ENCODE assay signal across 7 cellular contexts in the genomic region with DNA sequence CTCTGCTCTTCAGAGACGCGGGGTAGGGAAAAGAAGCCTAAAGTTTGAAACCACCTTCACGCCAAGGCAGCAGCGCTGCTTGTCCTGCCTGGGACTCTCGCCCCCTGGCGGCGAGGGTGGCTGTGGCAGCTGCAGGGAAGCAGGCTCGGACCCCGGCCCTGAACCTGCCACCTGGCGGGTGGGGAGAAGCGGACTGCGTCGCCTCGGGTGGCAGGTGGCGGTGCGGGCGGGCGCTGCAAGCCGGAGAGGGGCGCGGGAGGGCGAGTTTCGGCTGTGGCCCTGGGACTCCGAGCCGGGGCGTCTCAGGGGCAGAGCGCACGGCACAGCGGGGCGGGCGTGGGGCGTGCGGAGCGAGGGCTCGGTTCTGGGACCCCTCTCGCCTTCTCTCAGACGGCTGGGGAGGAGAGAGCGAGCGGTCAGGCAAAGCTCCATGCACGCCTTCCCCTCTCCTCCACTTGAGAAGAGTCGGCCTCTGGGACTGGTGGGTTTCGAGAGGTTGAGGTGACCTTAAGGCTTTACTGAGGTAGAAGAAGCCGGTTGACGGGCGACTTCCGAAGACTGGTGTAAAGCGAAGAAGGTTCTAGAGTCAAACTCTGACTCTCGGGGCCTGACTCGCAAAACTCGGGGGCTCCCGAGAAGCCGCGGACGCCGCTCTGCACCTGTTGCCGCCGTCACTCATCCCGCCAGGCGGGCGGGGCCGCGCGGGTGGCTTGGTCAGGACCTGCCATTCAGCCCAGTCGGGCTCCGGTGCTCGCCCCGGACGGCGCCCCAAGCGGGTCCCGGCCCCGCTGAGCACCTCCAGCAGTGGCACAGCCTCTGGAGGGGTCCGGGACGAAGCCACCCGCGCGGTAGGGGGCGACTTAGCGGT. TPM values are rescaled to one million over a fixed set of nuclear protein-coding genes. Genes with fewer than 3 reads are reported as not detected.
DNase-seq lines count a peak whose midpoint lies in the region; ATAC-seq, FAIRE-seq and TF ChIP-seq lines count a peak whose summit lies in the region.

No MANE protein-coding gene starts in this region.

- intact Hi-C loops in Right ventricle myocardium superior (cut with DNase I) = no loop called here

- TF ChIP-seq CTCF in retinal pigment epithelial cell (conservative IDR thresholded peaks at IDR 0.05; ENCODE audit: low read depth, low read length) = peak; percentile 75

- DNase-seq in GM19239 (ENCODE audit: insufficient read length, low spot score) = peak; percentile 60
- DNase-seq in activated T-helper 1 cell treated with Interleukin-2 at 50 U/mL for 16 hours (ENCODE audit: low read depth) = peak; percentile 22
- peak; percentile 50 for DNase-seq in Right ventricle myocardium superior
- no peak for DNase-seq in retinal pigment epithelial cell (ENCODE audit: low read depth)
- no peak for DNase-seq in LoVo (ENCODE audit: low spot score)
- DNase-seq in pons (ENCODE audit: low spot score) = no peak

- H3K4me3 ChIP-seq in retinal pigment epithelial cell (ENCODE audit: low read length) = peak overlapping the region; percentile 46

- ATAC-seq in HG03571 (IDR thresholded peaks at IDR 0.05; ENCODE audit: unreplicated experiment) = peak; percentile 72
- peak; percentile 78 for ATAC-seq in Right ventricle myocardium superior (ENCODE audit: poor library complexity)

- FAIRE-seq in GM19239 (lab: Jason Lieb, UNC) = peak; percentile 64

RNA-seq across cellular contexts. Expression of a gene that starts 1.1 kb away (rescaled TPM):
- not detected for total RNA-seq in Right ventricle myocardium superior

RNA-seq across cellular contexts. Expression of a gene that starts 18.1 kb away (rescaled TPM):
- total RNA-seq in Right ventricle myocardium superior = 93.3 TPM

Comparison
In these comparisons a context has a peak if more than half of its experiments do, and no peak if none do; other contexts are left out.
1. DNase-seq: peak in GM19239 (single experiment), activated T-helper 1 cell treated with Interleukin-2 at 50 U/mL for 16 hours (single experiment) and Right ventricle myocardium superior (single experiment); none in retinal pigment epithelial cell (single experiment), LoVo (single experiment) and pons (single experiment).